27 cellular contexts compared by ENCODE assay signal in genomic region chr2:176148758-176149483, GRCh38. TPM values are rescaled to one million over a fixed set of nuclear protein-coding genes. Genes with fewer than 3 reads are reported as not detected.
"Had no signal": no experiment of that assay in that cellular context is flagged by ENCODE, and none has a peak within 500 bp of the region (broad histone marks: within the 10 kb centered on the region; RNA-seq: fewer than 3 reads in every experiment).

No MANE protein-coding gene starts in this region.

- H3K27ac Mint-ChIP-seq: activated CD4-positive, alpha-beta T cell treated with anti-CD3 and anti-CD28 coated beads, Interleukin-2, amount 10 ng/mL, durations not matched to agents 7 days and 5 days; activated CD8-positive, alpha-beta T cell treated with anti-CD3 and anti-CD28 coated beads, Interleukin-2, amount 10 ng/mL, durations not matched to agents 7 days and 5 days; activated naive CD8-positive, alpha-beta T cell treated with anti-CD3 and anti-CD28 coated beads, Interleukin-2, amount 10 ng/mL, durations not matched to agents 7 days and 5 days; activated T-cell treated with anti-CD3 and anti-CD28 coated beads, Interleukin-2, amount 50 U/mL, for 24 hours; activated T-helper 17 cell treated with anti-CD3 and anti-CD28 coated beads, Interleukin-2, amount 50 U/mL, for 72 hours; memory B cell; T-cell; T-helper 2 cell treated with Interferon-gamma antibody and Interleukin-4, amounts not matched to agents 5 μg/mL and 100 μg/mL, for 36 hours had no signal

- ATAC-seq: activated CD8-positive, alpha-beta T cell treated with anti-CD3 and anti-CD28 coated beads, Interleukin-2, amount 10 ng/mL, durations not matched to agents 7 days and 5 days; activated T-helper 17 cell treated with anti-CD3 and anti-CD28 coated beads, Interleukin-2, amount 50 U/mL, for 72 hours; left cardiac atrium; T-cell had no signal

- H3K4me3 ChIP-seq: breast epithelium, esophagus muscularis mucosa, hepatocyte, spleen, thyroid gland had no signal

- DNase-seq: activated CD4-positive, alpha-beta T cell treated with anti-CD3 and anti-CD28 coated beads, Interleukin-2, amount 10 ng/mL, durations not matched to agents 7 days and 5 days; activated CD4-positive, CD25-positive, alpha-beta regulatory T cell treated with anti-CD3 and anti-CD28 coated beads, Interleukin-2, amount 50 U/mL, for 72 hours; activated CD8-positive, alpha-beta T cell treated with anti-CD3 and anti-CD28 coated beads, Interleukin-2, amount 10 ng/mL, durations not matched to agents 7 days and 5 days; activated naive CD4-positive, alpha-beta T cell treated with Interleukin-2 at 50 U/mL for 16 hours; activated naive CD8-positive, alpha-beta T cell treated with anti-CD3 and anti-CD28 coated beads, Interleukin-2, amount 10 ng/mL, durations not matched to agents 7 days and 5 days; activated T-cell treated with anti-CD3 and anti-CD28 coated beads, Interleukin-2, amount 50 U/mL, for 24 hours; amniotic stem cell; effector memory CD4-positive, alpha-beta T cell; glutamatergic neuron; left cardiac atrium; occipital lobe; spleen; stimulated activated CD4-positive, alpha-beta T cell treated with anti-CD3 and anti-CD28 coated beads, Interleukin-4, amount 100 ng/mL, for 1 hour; stimulated activated naive CD4-positive, alpha-beta T cell; T-cell; thyroid gland; WERI-Rb-1 had no signal

- H3K27ac ChIP-seq: breast epithelium, esophagus muscularis mucosa, hepatocyte, spleen, thyroid gland, WERI-Rb-1 had no signal

- H3K9me3 ChIP-seq: breast epithelium, esophagus muscularis mucosa, spleen, thyroid gland had no signal

- H3K4me1 Mint-ChIP-seq: activated CD4-positive, alpha-beta T cell treated with anti-CD3 and anti-CD28 coated beads, Interleukin-2, amount 10 ng/mL, durations not matched to agents 7 days and 5 days; activated T-helper 17 cell treated with anti-CD3 and anti-CD28 coated beads, Interleukin-2, amount 50 U/mL, for 72 hours; central memory CD8-positive, alpha-beta T cell; memory B cell had no signal

- H3K9me3 Mint-ChIP-seq: activated T-cell treated with anti-CD3 and anti-CD28 coated beads, Interleukin-2, amount 50 U/mL, for 24 hours; activated T-helper 17 cell treated with anti-CD3 and anti-CD28 coated beads, Interleukin-2, amount 50 U/mL, for 72 hours; central memory CD8-positive, alpha-beta T cell; memory B cell; T-cell; T-helper 2 cell treated with Interferon-gamma antibody and Interleukin-4, amounts not matched to agents 5 μg/mL and 100 μg/mL, for 36 hours had no signal

- H3K4me1 ChIP-seq: breast epithelium had no signal

- H3K36me3 ChIP-seq: breast epithelium, esophagus muscularis mucosa, spleen, thyroid gland, WERI-Rb-1 had no signal

- H3K36me3 Mint-ChIP-seq: activated naive CD8-positive, alpha-beta T cell treated with anti-CD3 and anti-CD28 coated beads, Interleukin-2, amount 10 ng/mL, durations not matched to agents 7 days and 5 days; memory B cell; T-cell had no signal

- H3K4me3 Mint-ChIP-seq: activated CD4-positive, alpha-beta T cell treated with anti-CD3 and anti-CD28 coated beads, Interleukin-2, amount 10 ng/mL, durations not matched to agents 7 days and 5 days; activated CD8-positive, alpha-beta T cell treated with anti-CD3 and anti-CD28 coated beads, Interleukin-2, amount 10 ng/mL, durations not matched to agents 7 days and 5 days; activated naive CD8-positive, alpha-beta T cell treated with anti-CD3 and anti-CD28 coated beads, Interleukin-2, amount 10 ng/mL, durations not matched to agents 7 days and 5 days; activated T-cell treated with anti-CD3 and anti-CD28 coated beads, Interleukin-2, amount 50 U/mL, for 24 hours; activated T-helper 17 cell treated with anti-CD3 and anti-CD28 coated beads, Interleukin-2, amount 50 U/mL, for 72 hours; central memory CD8-positive, alpha-beta T cell; memory B cell; T-cell; T-helper 2 cell treated with Interferon-gamma antibody and Interleukin-4, amounts not matched to agents 5 μg/mL and 100 μg/mL, for 36 hours had no signal

RNA-seq across cellular contexts. Expression of gene HOXD4, which starts 2.4 kb away (rescaled TPM):
- total RNA-seq: activated CD4-positive, alpha-beta T cell treated with anti-CD3 and anti-CD28 coated beads, Interleukin-2, amount 10 ng/mL, durations not matched to agents 7 days and 5 days; activated CD8-positive, alpha-beta T cell treated with anti-CD3 and anti-CD28 coated beads, Interleukin-2, amount 10 ng/mL, durations not matched to agents 7 days and 5 days; activated naive CD8-positive, alpha-beta T cell treated with anti-CD3 and anti-CD28 coated beads, Interleukin-2, amount 10 ng/mL, durations not matched to agents 7 days and 5 days; activated T-helper 17 cell treated with anti-CD3 and anti-CD28 coated beads, Interleukin-2, amount 50 U/mL, for 72 hours; frontal cortex; myocyte; occipital lobe; T-cell had no signal

RNA-seq across cellular contexts. Expression of gene HOXD3, which starts 8.2 kb away (rescaled TPM):
- total RNA-seq: activated CD4-positive, alpha-beta T cell treated with anti-CD3 and anti-CD28 coated beads, Interleukin-2, amount 10 ng/mL, durations not matched to agents 7 days and 5 days; activated CD8-positive, alpha-beta T cell treated with anti-CD3 and anti-CD28 coated beads, Interleukin-2, amount 10 ng/mL, durations not matched to agents 7 days and 5 days; activated naive CD8-positive, alpha-beta T cell treated with anti-CD3 and anti-CD28 coated beads, Interleukin-2, amount 10 ng/mL, durations not matched to agents 7 days and 5 days; activated T-helper 17 cell treated with anti-CD3 and anti-CD28 coated beads, Interleukin-2, amount 50 U/mL, for 72 hours; frontal cortex; mononuclear cell; myocyte; occipital lobe had no signal

RNA-seq across cellular contexts. Expression of gene HOXD8, which starts 19.4 kb away (rescaled TPM):
- total RNA-seq: activated CD4-positive, alpha-beta T cell treated with anti-CD3 and anti-CD28 coated beads, Interleukin-2, amount 10 ng/mL, durations not matched to agents 7 days and 5 days; activated CD8-positive, alpha-beta T cell treated with anti-CD3 and anti-CD28 coated beads, Interleukin-2, amount 10 ng/mL, durations not matched to agents 7 days and 5 days; activated naive CD8-positive, alpha-beta T cell treated with anti-CD3 and anti-CD28 coated beads, Interleukin-2, amount 10 ng/mL, durations not matched to agents 7 days and 5 days; activated T-helper 17 cell treated with anti-CD3 and anti-CD28 coated beads, Interleukin-2, amount 50 U/mL, for 72 hours; frontal cortex; mononuclear cell; occipital lobe; T-cell had no signal

RNA-seq across cellular contexts. Expression of gene HOXD9, which starts 26.4 kb away (rescaled TPM):
- total RNA-seq: activated CD4-positive, alpha-beta T cell treated with anti-CD3 and anti-CD28 coated beads, Interleukin-2, amount 10 ng/mL, durations not matched to agents 7 days and 5 days; activated CD8-positive, alpha-beta T cell treated with anti-CD3 and anti-CD28 coated beads, Interleukin-2, amount 10 ng/mL, durations not matched to agents 7 days and 5 days; activated naive CD8-positive, alpha-beta T cell treated with anti-CD3 and anti-CD28 coated beads, Interleukin-2, amount 10 ng/mL, durations not matched to agents 7 days and 5 days; activated T-helper 17 cell treated with anti-CD3 and anti-CD28 coated beads, Interleukin-2, amount 50 U/mL, for 72 hours; frontal cortex; mononuclear cell; occipital lobe had no signal

RNA-seq across cellular contexts. Expression of gene HOXD10, which starts 32.3 kb away (rescaled TPM):
- total RNA-seq: activated CD4-positive, alpha-beta T cell treated with anti-CD3 and anti-CD28 coated beads, Interleukin-2, amount 10 ng/mL, durations not matched to agents 7 days and 5 days; activated CD8-positive, alpha-beta T cell treated with anti-CD3 and anti-CD28 coated beads, Interleukin-2, amount 10 ng/mL, durations not matched to agents 7 days and 5 days; activated naive CD8-positive, alpha-beta T cell treated with anti-CD3 and anti-CD28 coated beads, Interleukin-2, amount 10 ng/mL, durations not matched to agents 7 days and 5 days; activated T-helper 17 cell treated with anti-CD3 and anti-CD28 coated beads, Interleukin-2, amount 50 U/mL, for 72 hours; frontal cortex; left cardiac atrium; mononuclear cell; myocyte; occipital lobe; spleen; T-cell had no signal
